In the genomic region with DNA sequence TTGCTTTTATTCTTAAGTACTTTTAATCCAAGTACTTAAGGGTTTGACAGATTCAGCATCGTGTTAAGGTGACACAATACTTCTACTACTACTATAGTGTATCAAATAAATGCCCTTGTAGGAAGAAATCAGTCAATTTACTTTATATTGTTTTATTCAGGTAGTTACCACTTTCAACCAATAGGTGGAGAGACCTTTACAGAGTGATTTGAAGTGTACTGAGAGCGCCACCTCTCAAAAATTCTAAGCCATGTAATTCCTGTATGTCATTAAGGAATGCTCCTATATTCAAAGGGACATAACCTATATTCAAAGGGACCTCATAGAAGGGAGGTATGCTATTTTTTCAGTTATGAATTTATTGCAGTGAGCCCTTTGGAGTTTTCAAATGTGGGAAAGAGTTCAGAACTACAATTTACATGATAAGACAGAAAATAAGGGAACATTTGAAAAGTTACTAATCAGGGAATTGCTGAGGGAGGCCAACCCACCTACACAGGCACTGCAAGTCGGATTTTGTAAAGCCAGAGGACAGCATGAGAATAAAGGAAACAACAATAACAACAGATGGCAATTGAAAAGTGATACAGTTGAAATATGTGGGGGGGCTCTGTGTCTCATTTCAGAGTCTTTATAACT, we compare ENCODE assay signal across 8 cellular contexts.
DNase-seq lines count a peak whose midpoint lies in the region; ATAC-seq, FAIRE-seq and TF ChIP-seq lines count a peak whose summit lies in the region.

No MANE protein-coding gene starts in this region.

- TF ChIP-seq EP300 in H1 (IDR thresholded peaks at IDR 0.05; ENCODE audit: borderline replicate concordance in 1 of 2, low read depth in 2 of 2, low read length in 2 of 2): no peak

- no peak overlapping the region for H3K4ac ChIP-seq in H1 (replicated peaks; ENCODE audit: insufficient read length, low read depth, low read length)

- 40% methylated on average over 3 of the region's 3 CpGs; no CpG with 5 or more reads in 1 of the 2 experiments for WGBS in H1 (ENCODE audit: extremely low coverage in 1 of 2, insufficient coverage in 1 of 2, insufficient read length in 1 of 2, insufficient replicate concordance in 2 of 2, low coverage in 1 of 2, low lambda C conversion rate in 2 of 2, missing lambda C conversion rate in 1 of 2), 2 experiments

- no peaks in the 10 kb centered on the region for H3K79me1 ChIP-seq in H1 (ENCODE audit: low read depth, low read length)

- no peak for FAIRE-seq in H1 (lab: Jason Lieb, UNC)

- H4K5ac ChIP-seq in H1 (ENCODE audit: insufficient read length, low read depth, low read length): no peak overlapping the region

- H2BK5ac ChIP-seq in H1 (ENCODE audit: low read depth, low read length): no peak overlapping the region

- TF ChIP-seq CTCF in C4-2B (conservative IDR thresholded peaks at IDR 0.05) (peak; percentile 85), H1 (IDR thresholded peaks at IDR 0.05; ENCODE audit: control extremely low read depth in 1 of 3, insufficient read depth in 1 of 3, low read depth in 1 of 3, low read length in 3 of 3) (peak in 2 of 3 experiments; percentile 75 to 98; a peak in 3 of 4 replicates), type B pancreatic cell (conservative IDR thresholded peaks at IDR 0.05) (peak; percentile 70)

- H3K23me2 ChIP-seq in H1 (ENCODE audit: low read depth, low read length): no peaks in the 10 kb centered on the region

- no peaks in the 10 kb centered on the region for H3K79me2 ChIP-seq in H1 (ENCODE audit: control insufficient read depth in 1 of 2, insufficient read depth in 2 of 2, low read length in 2 of 2)

- no peaks in the 10 kb centered on the region for H3K9me3 ChIP-seq in H1 (ENCODE audit: insufficient read depth in 2 of 2, low read depth in 1 of 2, low read length in 1 of 2)

- H3K4me1 Mint-ChIP-seq in type B pancreatic cell (ENCODE audit: unreplicated experiment): no peaks in the 10 kb centered on the region

- no peak overlapping the region for H3K56ac ChIP-seq in H1 (replicated peaks; ENCODE audit: insufficient read length, low read depth, low read length)

- POLR2A ChIA-PET in H1 (lab: Charles Lee; ENCODE audit: partially characterized antibody): no interaction called here

- DNase-seq in NCI-H510A treated with DMSO at 0.1 percent for 48 hours (lab: John Stamatoyannopoulos, UW) (peak; percentile 3), H1 (ENCODE audit: low read depth in 1 of 2, low spot score in 2 of 2) (no peak), type B pancreatic cell (ENCODE audit: extremely low spot score, unreplicated experiment) (no peak), DMS79 treated with DMSO at 0.1 percent for 48 hours (lab: John Stamatoyannopoulos, UW) (no peak), NCI-H1092 (lab: John Stamatoyannopoulos, UW) (no peak)

- H2BK20ac ChIP-seq in H1 (ENCODE audit: low read length): no peak overlapping the region

- ATAC-seq in GM19043 (IDR thresholded peaks at IDR 0.05; ENCODE audit: low read depth, unreplicated experiment): peak; percentile 76
- peak; percentile 87 for ATAC-seq in HG03103 (IDR thresholded peaks at IDR 0.05; ENCODE audit: low read depth, unreplicated experiment)

- H3K4me3 Mint-ChIP-seq in type B pancreatic cell: no peak overlapping the region

- H3K27ac ChIP-seq in C4-2B: no peak overlapping the region
- H3K27ac ChIP-seq in H1 (ENCODE audit: low read depth, low read length): no peak overlapping the region

- H2BK12ac ChIP-seq in H1 (ENCODE audit: low read depth, low read length): no peak overlapping the region

- CTCF ChIA-PET in H1 (lab: Charles Lee; ENCODE audit: partially characterized antibody): interaction anchor here (0.7 to 1.5 kb wide), 4 partner anchors 9 to 420 kb away, joined by 3 read pairs; no protein-coding TSS in a partner anchor

- no peak overlapping the region for H2AK5ac ChIP-seq in H1 (ENCODE audit: low read depth, low read length)

- H3K36me3 Mint-ChIP-seq in type B pancreatic cell: no peaks in the 10 kb centered on the region

- H3K14ac ChIP-seq in H1 (ENCODE audit: insufficient read length): no peak overlapping the region

- no peak overlapping the region for H3K23ac ChIP-seq in H1 (ENCODE audit: insufficient read length)

- H3K18ac ChIP-seq in H1 (ENCODE audit: extremely low read depth, low read length): no peak overlapping the region

- no peak overlapping the region for H4K8ac ChIP-seq in H1 (ENCODE audit: extremely low read depth, insufficient read depth, low read length)

- H3K4me3 ChIP-seq in H1 (ENCODE audit: extremely low read depth in 1 of 4, insufficient read depth in 2 of 4, low read depth in 3 of 4, low read length in 4 of 4): no peak overlapping the region

- H3K27ac Mint-ChIP-seq in type B pancreatic cell: no peak overlapping the region

- H2BK120ac ChIP-seq in H1 (replicated peaks; ENCODE audit: low read depth, low read length): no peak overlapping the region

- H3K27me3 Mint-ChIP-seq in type B pancreatic cell: no peaks in the 10 kb centered on the region

- no peaks in the 10 kb centered on the region for H3K9me3 Mint-ChIP-seq in type B pancreatic cell

- no peak overlapping the region for H3K4me2 ChIP-seq in H1 (ENCODE audit: insufficient read depth in 1 of 2, low read depth in 2 of 2, low read length in 2 of 2)

- no peaks in the 10 kb centered on the region for H3K4me1 ChIP-seq in H1 (replicated peaks in 1 of 4; ENCODE audit: control insufficient read depth in 3 of 4, insufficient read depth in 4 of 4, low read length in 3 of 4)

- no peaks in the 10 kb centered on the region for H3K36me3 ChIP-seq in H1 (ENCODE audit: control insufficient read depth in 2 of 4, insufficient read depth in 4 of 4, low read length in 3 of 4)

- peak; percentile 76 to 80 for TF ChIP-seq RAD21 in H1 (IDR thresholded peaks at IDR 0.05 in 1 of 2, conservative IDR thresholded peaks at IDR 0.05 in 1 of 2; ENCODE audit: low read depth in 2 of 2, low read length in 2 of 2)

- no peak overlapping the region for H4K91ac ChIP-seq in H1 (replicated peaks; ENCODE audit: insufficient read length, low read length)

- TF ChIP-seq POLR2A in H1 (IDR thresholded peaks at IDR 0.05; ENCODE audit: control extremely low read depth in 1 of 2, low read depth in 2 of 2, low read length in 2 of 2): no peak

- no peak overlapping the region for H3K9ac ChIP-seq in H1 (replicated peaks in 1 of 4; ENCODE audit: extremely low read depth in 1 of 4, low read depth in 3 of 4, low read length in 3 of 4)

- no peaks in the 10 kb centered on the region for H4K20me1 ChIP-seq in H1 (replicated peaks in 1 of 2; ENCODE audit: control insufficient read depth in 1 of 2, insufficient read depth in 2 of 2, low read length in 2 of 2)

- no peak overlapping the region for H2BK15ac ChIP-seq in H1 (ENCODE audit: low read length)

- no peaks in the 10 kb centered on the region for H3K27me3 ChIP-seq in H1 (replicated peaks in 1 of 4; ENCODE audit: control insufficient read depth in 3 of 4, extremely low read depth in 1 of 4, insufficient read depth in 3 of 4, low read length in 3 of 4)

- H2AFZ ChIP-seq in H1 (ENCODE audit: low read length): no peak overlapping the region

TF ChIP-seq in H1, 55 proteins besides CTCF, POLR2A, EP300 and RAD21 (continues in another document):
- TF ChIP-seq TAF7 (optimal IDR thresholded peaks at IDR 0.05; ENCODE audit: borderline replicate concordance, low read depth, low read length): peak; percentile 18
